In genomic region chr5:94024101-94024500, GRCh38 we compare ENCODE assay signal across 22 cellular contexts.
"Had no signal": no experiment of that assay in that cellular context is flagged by ENCODE, and none has a peak within 500 bp of the region (broad histone marks: within the 10 kb centered on the region; RNA-seq: fewer than 3 reads in every experiment).

No MANE protein-coding gene starts in this region.

- H3K4me3 Mint-ChIP-seq: activated CD8-positive, alpha-beta T cell treated with anti-CD3 and anti-CD28 coated beads for 36 hours; activated naive CD8-positive, alpha-beta T cell treated with anti-CD3 and anti-CD28 coated beads for 36 hours; activated T-helper 17 cell treated with anti-CD3 and anti-CD28 coated beads, Interleukin-2, amount 50 U/mL, for 72 hours; naive B cell; neural crest cell; stimulated activated naive CD8-positive, alpha-beta T cell treated with anti-CD3 and anti-CD28 coated beads, Interleukin-15, amount 100 ng/mL, for 72 hours; WTC11 had no signal

- DNase-seq: activated CD4-positive, alpha-beta T cell treated with anti-CD3 and anti-CD28 coated beads for 4 hours; activated CD8-positive, alpha-beta T cell treated with anti-CD3 and anti-CD28 coated beads for 36 hours; activated naive CD4-positive, alpha-beta T cell; activated naive CD8-positive, alpha-beta T cell treated with anti-CD3 and anti-CD28 coated beads for 36 hours; activated T-cell treated with anti-CD3 and anti-CD28 coated beads, Interleukin-2, amount 50 U/mL, for 1 hour; amygdala; dermis blood vessel endothelial cell; effector memory CD4-positive, alpha-beta T cell; esophagus squamous epithelium; gastrocnemius medialis; head of caudate nucleus; kidney glomerular epithelial cell; left ventricle myocardium inferior; mammary epithelial cell; naive B cell; right cardiac atrium; stimulated activated naive CD8-positive, alpha-beta T cell treated with anti-CD3 and anti-CD28 coated beads, Interleukin-15, amount 100 ng/mL, for 72 hours; trophoblast cell had no signal

- H3K27ac Mint-ChIP-seq: activated CD8-positive, alpha-beta T cell treated with anti-CD3 and anti-CD28 coated beads for 36 hours; activated naive CD8-positive, alpha-beta T cell treated with anti-CD3 and anti-CD28 coated beads for 36 hours; activated T-helper 17 cell treated with anti-CD3 and anti-CD28 coated beads, Interleukin-2, amount 50 U/mL, for 72 hours; progenitor cell of endocrine pancreas; stimulated activated naive CD8-positive, alpha-beta T cell treated with anti-CD3 and anti-CD28 coated beads, Interleukin-15, amount 100 ng/mL, for 72 hours; WTC11 had no signal

- H3K27me3 Mint-ChIP-seq: activated CD8-positive, alpha-beta T cell treated with anti-CD3 and anti-CD28 coated beads for 36 hours; activated naive CD8-positive, alpha-beta T cell treated with anti-CD3 and anti-CD28 coated beads for 36 hours; activated T-helper 17 cell treated with anti-CD3 and anti-CD28 coated beads, Interleukin-2, amount 50 U/mL, for 72 hours; naive B cell; progenitor cell of endocrine pancreas; stimulated activated naive CD8-positive, alpha-beta T cell treated with anti-CD3 and anti-CD28 coated beads, Interleukin-15, amount 100 ng/mL, for 72 hours had no signal

- ATAC-seq: activated CD8-positive, alpha-beta T cell treated with anti-CD3 and anti-CD28 coated beads for 36 hours; activated T-helper 17 cell treated with anti-CD3 and anti-CD28 coated beads, Interleukin-2, amount 50 U/mL, for 72 hours; gastrocnemius medialis; right cardiac atrium; stimulated activated naive CD8-positive, alpha-beta T cell treated with anti-CD3 and anti-CD28 coated beads, Interleukin-15, amount 100 ng/mL, for 72 hours; WTC11 had no signal

- H3K4me1 Mint-ChIP-seq: activated naive CD8-positive, alpha-beta T cell treated with anti-CD3 and anti-CD28 coated beads for 36 hours; activated T-helper 17 cell treated with anti-CD3 and anti-CD28 coated beads, Interleukin-2, amount 50 U/mL, for 72 hours; neural crest cell; stimulated activated naive CD8-positive, alpha-beta T cell treated with anti-CD3 and anti-CD28 coated beads, Interleukin-15, amount 100 ng/mL, for 72 hours had no signal
